20 cellular contexts compared by ENCODE assay signal in genomic region chrX:66676990-66677389, GRCh38. TPM values are rescaled to one million over a fixed set of nuclear protein-coding genes. Genes with fewer than 3 reads are reported as not detected.
DNase-seq lines count a peak whose midpoint lies in the region; ATAC-seq, FAIRE-seq and TF ChIP-seq lines count a peak whose summit lies in the region.
"Had no signal": no experiment of that assay in that cellular context is flagged by ENCODE, and none has a peak within 500 bp of the region (broad histone marks: within the 10 kb centered on the region; RNA-seq: fewer than 3 reads in every experiment).

No MANE protein-coding gene starts in this region.

- FAIRE-seq in astrocyte (lab: Jason Lieb, UNC) = no peak

- TF ChIP-seq CTCF in astrocyte (IDR thresholded peaks at IDR 0.05; ENCODE audit: insufficient read depth, low read depth, low read length) = no peak
- TF ChIP-seq CTCF in foreskin keratinocyte (conservative IDR thresholded peaks at IDR 0.05) = no peak
- TF ChIP-seq CTCF in left ventricle myocardium inferior (IDR thresholded peaks at IDR 0.05; ENCODE audit: borderline replicate concordance) = no peak

- H3K27me3 Mint-ChIP-seq in astrocyte (ENCODE audit: low read depth, unreplicated experiment) = peaks cover 1% of the 10 kb centered on the region

- DNase-seq in HS-5 (ENCODE audit: low read depth) = peak; percentile 63
- DNase-seq in astrocyte (ENCODE audit: low read depth) = peak; percentile 61
- peak; percentile 48 to 66 for DNase-seq in foreskin keratinocyte
- DNase-seq in left ventricle myocardium inferior = no peak
- DNase-seq: activated CD8-positive, alpha-beta memory T cell treated with anti-CD3 and anti-CD28 coated beads, Interleukin-2, amount 50 U/mL, for 48 hours; esophagus squamous epithelium; NCI-H1417 treated with DMSO at 0.1 percent for 48 hours; NCI-H510A; nucleus accumbens; PC-3; spleen; T-cell had no signal

- peak overlapping the region; percentile 78 for H3K4me2 ChIP-seq in astrocyte (ENCODE audit: low read length)
- H3K4me2 ChIP-seq: A549 had no signal

- H3K27ac ChIP-seq in ACC112 (ENCODE audit: low read depth, low read length) = peak overlapping the region; percentile 100
- H3K27ac ChIP-seq in astrocyte (ENCODE audit: low read depth, low read length) = peak overlapping the region; percentile 84
- no peak overlapping the region for H3K27ac ChIP-seq in foreskin keratinocyte
- no peak overlapping the region for H3K27ac ChIP-seq in left ventricle myocardium inferior (replicated peaks)
- H3K27ac ChIP-seq: A549, esophagus squamous epithelium had no signal

- H4K20me1 ChIP-seq in astrocyte (ENCODE audit: insufficient read depth, low read length) = no peaks in the 10 kb centered on the region

- H3K9me3 ChIP-seq in astrocyte (ENCODE audit: insufficient read depth, low read depth, low read length) (no peaks in the 10 kb centered on the region), left ventricle myocardium inferior (replicated peaks) (no peaks in the 10 kb centered on the region)
- H3K9me3 ChIP-seq: A549, esophagus squamous epithelium had no signal

- no peaks in the 10 kb centered on the region for H3K79me2 ChIP-seq in ACC112 (ENCODE audit: control insufficient read depth, insufficient read depth, low read length, unreplicated experiment)
- H3K79me2 ChIP-seq in astrocyte (ENCODE audit: insufficient read depth, low read length) = no peaks in the 10 kb centered on the region

- no peaks in the 10 kb centered on the region for H3K36me3 ChIP-seq in ACC112 (ENCODE audit: insufficient read depth, low read length)
- no peaks in the 10 kb centered on the region for H3K36me3 ChIP-seq in astrocyte (ENCODE audit: insufficient read depth, low read length)
- no peaks in the 10 kb centered on the region for H3K36me3 ChIP-seq in left ventricle myocardium inferior
- H3K36me3 ChIP-seq: esophagus squamous epithelium, spleen had no signal

- H3K4me1 ChIP-seq in ACC112 (ENCODE audit: control insufficient read depth, insufficient read depth, low read length, unreplicated experiment) = peaks cover 31% of the 10 kb centered on the region
- H3K4me1 ChIP-seq in astrocyte (ENCODE audit: insufficient read depth, low read length) = peaks cover 13% of the 10 kb centered on the region
- H3K4me1 ChIP-seq in foreskin keratinocyte = peaks cover 4% of the 10 kb centered on the region
- no peaks in the 10 kb centered on the region for H3K4me1 ChIP-seq in left ventricle myocardium inferior
- H3K4me1 ChIP-seq: A549, esophagus squamous epithelium, spleen had no signal

- H3K4me1 Mint-ChIP-seq in astrocyte (ENCODE audit: low read depth, unreplicated experiment) = peaks cover 8% of the 10 kb centered on the region
- H3K4me1 Mint-ChIP-seq: mesothelial cell of epicardium, T-cell had no signal

- no peak overlapping the region for H3K4me3 Mint-ChIP-seq in astrocyte (ENCODE audit: unreplicated experiment)
- H3K4me3 Mint-ChIP-seq: activated naive CD8-positive, alpha-beta T cell; mesothelial cell of epicardium; T-cell had no signal

- H3K4me3 ChIP-seq in ACC112 (ENCODE audit: low read depth, low read length) (peak overlapping the region; percentile 65), astrocyte (ENCODE audit: insufficient read depth, low read depth, low read length) (peak overlapping the region; percentile 37), left ventricle myocardium inferior (no peak overlapping the region)
- H3K4me3 ChIP-seq: A549, esophagus squamous epithelium, spleen had no signal

- H3K36me3 Mint-ChIP-seq in astrocyte (ENCODE audit: low read depth, unreplicated experiment) = no peaks in the 10 kb centered on the region
- H3K36me3 Mint-ChIP-seq: activated naive CD8-positive, alpha-beta T cell; mesothelial cell of epicardium; T-cell had no signal

- peak overlapping the region; percentile 77 for H3K9ac ChIP-seq in astrocyte (ENCODE audit: low read length)

- no peak overlapping the region for H3K27ac Mint-ChIP-seq in astrocyte (ENCODE audit: unreplicated experiment)
- H3K27ac Mint-ChIP-seq: activated naive CD8-positive, alpha-beta T cell; mesothelial cell of epicardium; T-cell had no signal

- ATAC-seq in foreskin keratinocyte (peak; percentile 38), GM18907 (IDR thresholded peaks at IDR 0.05; ENCODE audit: unreplicated experiment) (no peak), GM18519 (IDR thresholded peaks at IDR 0.05; ENCODE audit: low FRiP score, unreplicated experiment) (no peak), HG03108 (IDR thresholded peaks at IDR 0.05; ENCODE audit: unreplicated experiment) (no peak)
- ATAC-seq: A549; activated CD4-positive, CD25-positive, alpha-beta regulatory T cell treated with anti-CD3 and anti-CD28 coated beads, Interleukin-2, amount 50 U/mL, for 24 hours; PC-3; T-cell had no signal

- H3K27me3 ChIP-seq in ACC112 (ENCODE audit: insufficient read depth, low read length) (no peaks in the 10 kb centered on the region), astrocyte (ENCODE audit: insufficient read depth, low read length) (no peaks in the 10 kb centered on the region), foreskin keratinocyte (no peaks in the 10 kb centered on the region), left ventricle myocardium inferior (ENCODE audit: low read depth) (no peaks in the 10 kb centered on the region)
- H3K27me3 ChIP-seq: esophagus squamous epithelium, spleen had no signal

- H3K9me3 Mint-ChIP-seq in astrocyte (ENCODE audit: unreplicated experiment) = no peaks in the 10 kb centered on the region

- intact Hi-C loops in left ventricle myocardium inferior (cut with micrococcal nuclease) = no loop called here

- H2AFZ ChIP-seq in ACC112 (ENCODE audit: low read length, unreplicated experiment) (peak overlapping the region; percentile 75), astrocyte (ENCODE audit: low read depth, low read length) (peak overlapping the region; percentile 24)

RNA-seq across cellular contexts. Expression of gene EDA2R, which starts 38.1 kb away (rescaled TPM):
- 20.8 and 25.3 TPM in 2 replicates for total RNA-seq in astrocyte
- 1.7 and 2.9 TPM in 2 replicates for total RNA-seq in foreskin keratinocyte
- polyA plus RNA-seq in foreskin keratinocyte = 0.75 and 0.91 TPM in 2 replicates
- 1.7 TPM for total RNA-seq in left ventricle myocardium inferior
- total RNA-seq: PC-3 had no signal

Comparison
In these comparisons a context has a peak if more than half of its experiments do, and no peak if none do; other contexts are left out.
1. H3K27ac ChIP-seq: peak in ACC112 (single experiment) and astrocyte (single experiment); none in foreskin keratinocyte (single experiment) and left ventricle myocardium inferior (single experiment).